ENCODE assay signal across 20 cellular contexts in genomic region chr18:46035701-46036680, GRCh38. TPM values are rescaled to one million over a fixed set of nuclear protein-coding genes. Genes with fewer than 3 reads are reported as not detected.
DNase-seq lines count a peak whose midpoint lies in the region; ATAC-seq, FAIRE-seq and TF ChIP-seq lines count a peak whose summit lies in the region.
"Had no signal": no experiment of that assay in that cellular context is flagged by ENCODE, and none has a peak within 500 bp of the region (broad histone marks: within the 10 kb centered on the region; RNA-seq: fewer than 3 reads in every experiment).

No MANE protein-coding gene starts in this region.

- no peaks in the 10 kb centered on the region for H3K36me3 ChIP-seq in kidney (ENCODE audit: control insufficient read depth in 1 of 2, insufficient read depth in 2 of 2, low read length in 2 of 2)
- H3K36me3 ChIP-seq: sigmoid colon had no signal

- no peaks in the 10 kb centered on the region for H3K4me1 ChIP-seq in kidney (ENCODE audit: control insufficient read depth in 1 of 2, insufficient read depth in 1 of 2, low read depth in 1 of 2, low read length in 2 of 2)

- in situ Hi-C loops in astrocyte of the spinal cord (cut with HindIII; ENCODE audit: low sequenced_read_pairs): no loop called here

- H3K9ac ChIP-seq in kidney (ENCODE audit: low read length in 2 of 2): no peak overlapping the region

- TF ChIP-seq CTCF in AG10803 (conservative IDR thresholded peaks at IDR 0.05; ENCODE audit: low read length): no peak
- TF ChIP-seq CTCF in astrocyte of the spinal cord (IDR thresholded peaks at IDR 0.05; ENCODE audit: low read depth, low read length): no peak
- no peak for TF ChIP-seq CTCF in kidney (IDR thresholded peaks at IDR 0.05; ENCODE audit: borderline replicate concordance, extremely low read depth, insufficient read depth)

- no peak for ATAC-seq in HG03460 (IDR thresholded peaks at IDR 0.05; ENCODE audit: unreplicated experiment)
- ATAC-seq: left lung, mucosa of descending colon had no signal

- H3K9me3 ChIP-seq in kidney (ENCODE audit: control insufficient read depth in 1 of 2, low read length in 2 of 2): no peaks in the 10 kb centered on the region
- H3K9me3 ChIP-seq: left lung, mucosa of descending colon, sigmoid colon had no signal

- H3K4me3 ChIP-seq in AG10803 (ENCODE audit: low read length) (no peak overlapping the region), astrocyte of the spinal cord (ENCODE audit: low read depth, low read length) (no peak overlapping the region), kidney (ENCODE audit: low read length in 2 of 2) (no peak overlapping the region)
- H3K4me3 ChIP-seq: left lung, mucosa of descending colon, sigmoid colon had no signal

- no peak overlapping the region for H3K27ac ChIP-seq in kidney (ENCODE audit: low read depth in 2 of 2, low read length in 2 of 2)
- H3K27ac ChIP-seq: HL-60, left lung, sigmoid colon had no signal

- FAIRE-seq in kidney (lab: Jason Lieb, UNC) (peak; percentile 94), HTR-8/SVneo (lab: Jason Lieb, UNC) (no peak)

- intact Hi-C loops in kidney (cut with DNase I): no loop called here

- DNase-seq in AG10803 (ENCODE audit: low read depth): peak; percentile 75
- DNase-seq in H4 (ENCODE audit: low spot score): peak; percentile 20
- peak; percentile 73 for DNase-seq in astrocyte of the spinal cord (ENCODE audit: low read depth, low spot score)
- no peak for DNase-seq in kidney
- DNase-seq in HTR-8/SVneo (ENCODE audit: insufficient read length, low spot score): no peak
- no peak for DNase-seq in NOMO-1 treated with DMSO at 0.1 percent for 48 hours (lab: John Stamatoyannopoulos, UW; ENCODE audit: unreplicated experiment)
- no peak for DNase-seq in NCI-H1417 treated with DMSO at 0.1 percent for 48 hours (lab: John Stamatoyannopoulos, UW)
- DNase-seq: effector CD8-positive, alpha-beta T cell; foreskin melanocyte; GDM1; left lung; mucosa of descending colon; NCI-H1105; NCI-H2171; RPMI8226; sigmoid colon; stimulated activated CD4-positive, alpha-beta T cell treated with anti-CD3 and anti-CD28 coated beads, Interleukin-2, amount 100 ng/mL, for 48 hours; substantia nigra had no signal

RNA-seq across cellular contexts. Expression of gene PSTPIP2, which starts 36.1 kb away (rescaled TPM):
- total RNA-seq in H4 (2014; rRNA removed; shearing (Covaris generic)): 0.08 TPM in 1 of 2 replicates, not detected in the other
- total RNA-seq in kidney: 11.1 TPM
- polyA plus RNA-seq in kidney (ENCODE audit: insufficient read depth, low read depth, low replicate concordance): 1.3 TPM

Comparison
In these comparisons a context has a peak if more than half of its experiments do, and no peak if none do; other contexts are left out.
1. DNase-seq: peak in AG10803 (single experiment), H4 (single experiment) and astrocyte of the spinal cord (single experiment); none in kidney (single experiment), HTR-8/SVneo (single experiment), NOMO-1 treated with DMSO at 0.1 percent for 48 hours (single experiment) and NCI-H1417 treated with DMSO at 0.1 percent for 48 hours (single experiment).
2. RNA of gene PSTPIP2, which starts 36.1 kb away (total RNA-seq): 11.1 TPM in kidney (single experiment); 0.08 TPM in H4; every median in the first group is over 10 times any median in the second.